ENCODE assay signal across 17 cellular contexts in the genomic region with DNA sequence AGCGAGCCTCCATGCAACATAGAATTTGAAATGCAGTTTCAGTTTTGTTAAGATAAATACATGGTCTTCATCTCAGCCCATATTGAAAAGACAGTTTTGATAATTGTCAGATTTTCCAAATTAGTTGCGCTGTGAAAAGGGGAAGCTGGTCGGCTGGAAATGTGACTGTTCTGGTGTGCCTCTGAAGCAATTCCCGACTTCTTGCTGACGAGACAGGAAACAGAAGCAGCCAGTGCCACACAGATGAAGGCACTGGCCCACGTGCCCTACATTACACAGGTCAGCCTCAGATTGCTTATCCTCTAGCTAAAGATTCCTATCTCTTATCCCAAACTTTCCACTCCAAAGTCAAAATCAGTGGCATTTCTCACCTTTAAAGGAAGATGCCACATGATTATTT.
DNase-seq lines count a peak whose midpoint lies in the region; ATAC-seq, FAIRE-seq and TF ChIP-seq lines count a peak whose summit lies in the region.
"Had no signal": no experiment of that assay in that cellular context is flagged by ENCODE, and none has a peak within 500 bp of the region (broad histone marks: within the 10 kb centered on the region; RNA-seq: fewer than 3 reads in every experiment).

No MANE protein-coding gene starts in this region.

- TF ChIP-seq POLR2A in H54 (IDR thresholded peaks at IDR 0.05; ENCODE audit: low read depth, low read length): no peak

- H3K27me3 Mint-ChIP-seq in stimulated activated naive B cell treated with anti-CD40 and anti-IgM and Interleukin-4, amounts not matched to agents 10 μg/mL and 1 μg/mL and 100 μg/mL, for 72 hours: peaks cover 5% of the 10 kb centered on the region in 2 donors

- intact Hi-C loops in left colon (cut with DNase I, micrococcal nuclease): no loop called here

- ATAC-seq in left colon (peak; percentile 74), GM21390 (IDR thresholded peaks at IDR 0.05; ENCODE audit: unreplicated experiment) (no peak)
- ATAC-seq in stimulated activated naive B cell treated with anti-CD40 and anti-IgM and Interleukin-4, amounts not matched to agents 10 μg/mL and 1 μg/mL and 100 μg/mL, for 72 hours (replicated peaks): no peak
- ATAC-seq: activated CD4-positive, alpha-beta T cell treated with anti-CD3 and anti-CD28 coated beads for 36 hours had no signal

- FAIRE-seq in H54 (lab: Jason Lieb, UNC): peak; percentile 48

- H3K4me1 Mint-ChIP-seq in stimulated activated naive B cell treated with anti-CD40 and anti-IgM and Interleukin-4, amounts not matched to agents 10 μg/mL and 1 μg/mL and 100 μg/mL, for 72 hours: peaks cover 6 to 16% of the 10 kb centered on the region in 2 donors
- H3K4me1 Mint-ChIP-seq: activated CD4-positive, alpha-beta T cell treated with anti-CD3 and anti-CD28 coated beads for 36 hours had no signal

- H3K4me3 Mint-ChIP-seq in stimulated activated naive B cell treated with anti-CD40 and anti-IgM and Interleukin-4, amounts not matched to agents 10 μg/mL and 1 μg/mL and 100 μg/mL, for 72 hours: no peak overlapping the region
- H3K4me3 Mint-ChIP-seq: activated CD4-positive, alpha-beta T cell treated with anti-CD3 and anti-CD28 coated beads for 36 hours; B cell had no signal

- DNase-seq in H54 (ENCODE audit: insufficient read length, low spot score) (no peak), NCI-H510A treated with DMSO at 0.1 percent for 48 hours (lab: John Stamatoyannopoulos, UW) (peak; percentile 48), left colon (peak; percentile 18 to 41), dermis blood vessel endothelial cell (no peak), T-helper 9 cell (no peak)
- DNase-seq in stimulated activated naive B cell treated with anti-CD40 and anti-IgM and Interleukin-4, amounts not matched to agents 10 μg/mL and 1 μg/mL and 100 μg/mL, for 72 hours: no peak
- DNase-seq: activated CD4-positive, alpha-beta T cell treated with anti-CD3 and anti-CD28 coated beads for 36 hours; activated CD8-positive, alpha-beta memory T cell treated with anti-CD3 and anti-CD28 coated beads, Interleukin-2, amount 50 U/mL, for 4 hours; activated gamma-delta T cell; kidney glomerular epithelial cell; NCI-H146; NCI-H226; SIG-M5; stimulated activated CD4-positive, alpha-beta T cell treated with anti-CD3 and anti-CD28 coated beads, Interleukin-4, amount 100 ng/mL, for 4 hours; stimulated activated CD8-positive, alpha-beta memory T cell treated with anti-CD3 and anti-CD28 coated beads, Interleukin-4, amount 100 ng/mL, for 48 hours had no signal

- no peaks in the 10 kb centered on the region for H3K9me3 Mint-ChIP-seq in stimulated activated naive B cell treated with anti-CD40 and anti-IgM and Interleukin-4, amounts not matched to agents 10 μg/mL and 1 μg/mL and 100 μg/mL, for 72 hours

- no peaks in the 10 kb centered on the region for H3K36me3 Mint-ChIP-seq in stimulated activated naive B cell treated with anti-CD40 and anti-IgM and Interleukin-4, amounts not matched to agents 10 μg/mL and 1 μg/mL and 100 μg/mL, for 72 hours

- peak overlapping the region; percentile 20 for H3K27ac Mint-ChIP-seq in stimulated activated naive B cell treated with anti-CD40 and anti-IgM and Interleukin-4, amounts not matched to agents 10 μg/mL and 1 μg/mL and 100 μg/mL, for 72 hours
- H3K27ac Mint-ChIP-seq: activated CD4-positive, alpha-beta T cell treated with anti-CD3 and anti-CD28 coated beads for 36 hours; B cell had no signal

Comparison
In these comparisons a context has a peak if more than half of its experiments do, and no peak if none do; other contexts are left out.
1. DNase-seq: peak in NCI-H510A treated with DMSO at 0.1 percent for 48 hours (single experiment) and left colon (2 of 2); none in H54 (single experiment), stimulated activated naive B cell treated with anti-CD40 and anti-IgM and Interleukin-4, amounts not matched to agents 10 μg/mL and 1 μg/mL and 100 μg/mL, for 72 hours (single experiment), dermis blood vessel endothelial cell (single experiment) and T-helper 9 cell (single experiment).